8 cellular contexts compared by ENCODE assay signal in genomic region chr2:202378661-202379338, GRCh38. TPM values are rescaled to one million over a fixed set of nuclear protein-coding genes. Genes with fewer than 3 reads are reported as not detected.
DNase-seq lines count a peak whose midpoint lies in the region; ATAC-seq, FAIRE-seq and TF ChIP-seq lines count a peak whose summit lies in the region.

No MANE protein-coding gene starts in this region.

- H3K27me3 ChIP-seq in psoas muscle (ENCODE audit: insufficient read depth in 3 of 3, low read length in 2 of 3), result no peaks in the 10 kb centered on the region

- in situ Hi-C loops in G401 (cut with HindIII; ENCODE audit: low sequenced_read_pairs), result no loop called here

- no peak for ATAC-seq in psoas muscle
- ATAC-seq in GM18520 (IDR thresholded peaks at IDR 0.05; ENCODE audit: unreplicated experiment), result no peak

- H3K36me3 ChIP-seq in psoas muscle (ENCODE audit: insufficient read depth in 1 of 2, low read depth in 1 of 2), result no peaks in the 10 kb centered on the region

- H3K4me3 ChIP-seq in psoas muscle, result peak overlapping the region; percentile 77

- TF ChIP-seq CTCF in psoas muscle (IDR thresholded peaks at IDR 0.05), result no peak

- FAIRE-seq in RCC 7860 (lab: Jason Lieb, UNC), result peak; percentile 51

- peak; percentile 45 for DNase-seq in G401 (ENCODE audit: low spot score)
- no peak for DNase-seq in RCC 7860 (ENCODE audit: low spot score)
- DNase-seq in fibroblast of peridontal ligament (ENCODE audit: extremely low read depth), result peak; percentile 37
- DNase-seq in psoas muscle, result no peak
- DNase-seq in NCI-H2029 treated with DMSO at 0.1 percent for 48 hours (lab: John Stamatoyannopoulos, UW), result no peak
- no peak for DNase-seq in activated CD4-positive, CD25-positive, alpha-beta regulatory T cell (lab: John Stamatoyannopoulos, UW)
- no peak for DNase-seq in NCI-H446 treated with DMSO at 0.1 percent for 48 hours (lab: John Stamatoyannopoulos, UW)

- peak overlapping the region; percentile 90 for H3K27ac ChIP-seq in psoas muscle

- peaks cover 18% of the 10 kb centered on the region for H3K4me1 ChIP-seq in psoas muscle

- 11 to 26% (median 15%) methylated on average over 3 of the region's 3 CpGs for WGBS in psoas muscle, 3 donors

- intact Hi-C loops in psoas muscle (cut with DNase I), result loop anchor here in 1 of 2 donors (5.0 kb wide), 3 partner anchors 61 to 521 kb away; no protein-coding TSS in a partner anchor

- no peaks in the 10 kb centered on the region for H3K9me3 ChIP-seq in psoas muscle

RNA-seq across cellular contexts. Expression of gene BMPR2, which starts 2.7 kb away (rescaled TPM):
- 9.0 and 11.3 TPM in 2 replicates for total RNA-seq in G401 (2014; rRNA removed; shearing (Covaris generic))
- total RNA-seq in psoas muscle, result 10 to 100 TPM; 21.3 to 43.2 (median 34.4) TPM
- polyA plus RNA-seq in psoas muscle, result 1 to 10 TPM; 3.9 to 9.2 (median 4.6) TPM

Comparison
In these comparisons a context has a peak if more than half of its experiments do, and no peak if none do; other contexts are left out.
1. DNase-seq: peak in G401 (single experiment) and fibroblast of peridontal ligament (single experiment); none in RCC 7860 (single experiment), psoas muscle (0 of 2), NCI-H2029 treated with DMSO at 0.1 percent for 48 hours (single experiment), activated CD4-positive, CD25-positive, alpha-beta regulatory T cell (0 of 4) and NCI-H446 treated with DMSO at 0.1 percent for 48 hours (single experiment).